Comparison of ENCODE assay signal across 8 cellular contexts in genomic region chr20:38725959-38726848, GRCh38. TPM values are rescaled to one million over a fixed set of nuclear protein-coding genes. Genes with fewer than 3 reads are reported as not detected.
DNase-seq lines count a peak whose midpoint lies in the region; ATAC-seq, FAIRE-seq and TF ChIP-seq lines count a peak whose summit lies in the region.
"Had no signal": no experiment of that assay in that cellular context is flagged by ENCODE, and none has a peak within 500 bp of the region (broad histone marks: within the 10 kb centered on the region; RNA-seq: fewer than 3 reads in every experiment).

No MANE protein-coding gene starts in this region.

- no peaks in the 10 kb centered on the region for H3K9me3 ChIP-seq in liver (ENCODE audit: control insufficient read depth in 4 of 4, low read length in 3 of 4)

- no peaks in the 10 kb centered on the region for H3K9me3 Mint-ChIP-seq in activated naive CD8-positive, alpha-beta T cell treated with anti-CD3 and anti-CD28 coated beads, Interleukin-2, amount 50 U/mL, for 24 hours

- no peak for TF ChIP-seq POLR2A in H54 (IDR thresholded peaks at IDR 0.05; ENCODE audit: low read depth, low read length)

- H3K4me3 ChIP-seq in GM12875 (ENCODE audit: low read depth, low read length) (no peak overlapping the region), liver (ENCODE audit: low read depth in 1 of 3, low read length in 3 of 3) (no peak overlapping the region)

- peaks cover 6 to 25% (median 7%) of the 10 kb centered on the region in 4 donors for H3K4me1 ChIP-seq in liver (ENCODE audit: control insufficient read depth in 4 of 4, insufficient read depth in 4 of 4, low read length in 3 of 4)

- TF ChIP-seq CTCF in GM12875 (IDR thresholded peaks at IDR 0.05; ENCODE audit: borderline replicate concordance, insufficient read depth, low read depth, low read length) (peak; percentile 52; the same call in 1 of the 2 replicates), liver (IDR thresholded peaks at IDR 0.05; ENCODE audit: low read depth, low read length, missing input control) (peak; percentile 17)

- H3K27ac Mint-ChIP-seq in activated naive CD8-positive, alpha-beta T cell treated with anti-CD3 and anti-CD28 coated beads, Interleukin-2, amount 50 U/mL, for 24 hours: peak overlapping the region; percentile 43

- 13% methylated on average over 49 of the region's 49 CpGs for WGBS in liver

- no peak for FAIRE-seq in H54 (lab: Jason Lieb, UNC)

- peaks cover 3% of the 10 kb centered on the region for H3K36me3 Mint-ChIP-seq in activated naive CD8-positive, alpha-beta T cell treated with anti-CD3 and anti-CD28 coated beads, Interleukin-2, amount 50 U/mL, for 24 hours (ENCODE audit: low read depth)

- no peak overlapping the region for H3K27ac ChIP-seq in liver (ENCODE audit: low read depth in 1 of 2, low read length in 2 of 2)
- H3K27ac ChIP-seq: parathyroid adenoma had no signal

- H3K9ac ChIP-seq in liver (ENCODE audit: low read depth in 1 of 2, low read length in 2 of 2): no peak overlapping the region
- H3K9ac ChIP-seq: parathyroid adenoma had no signal

- peaks cover 67% of the 10 kb centered on the region for H3K4me1 Mint-ChIP-seq in activated naive CD8-positive, alpha-beta T cell treated with anti-CD3 and anti-CD28 coated beads, Interleukin-2, amount 50 U/mL, for 24 hours

- peaks cover 90% of the 10 kb centered on the region for H3K27me3 Mint-ChIP-seq in activated naive CD8-positive, alpha-beta T cell treated with anti-CD3 and anti-CD28 coated beads, Interleukin-2, amount 50 U/mL, for 24 hours

- DNase-seq in NCI-H524 (lab: John Stamatoyannopoulos, UW): peak; percentile 94 to 96
- DNase-seq in activated naive CD8-positive, alpha-beta T cell treated with anti-CD3 and anti-CD28 coated beads, Interleukin-2, amount 50 U/mL, for 24 hours: peak; percentile 69
- no peak for DNase-seq in H54 (ENCODE audit: insufficient read length, low spot score)

- peaks cover 12 to 42% (median 23%) of the 10 kb centered on the region in 4 donors for H3K27me3 ChIP-seq in liver (ENCODE audit: control insufficient read depth in 4 of 4, insufficient read depth in 4 of 4, low read length in 3 of 4)

- H3K4me3 Mint-ChIP-seq in activated naive CD8-positive, alpha-beta T cell treated with anti-CD3 and anti-CD28 coated beads, Interleukin-2, amount 50 U/mL, for 24 hours: no peak overlapping the region

- peak in 1 of 2 donors; percentile 46 for TF ChIP-seq RAD21 in liver (IDR thresholded peaks at IDR 0.05)

- no peaks in the 10 kb centered on the region for H3K36me3 ChIP-seq in liver (ENCODE audit: control insufficient read depth in 4 of 4, insufficient read depth in 3 of 4, low read depth in 1 of 4, low read length in 3 of 4)

- peak; percentile 50 for ATAC-seq in activated naive CD8-positive, alpha-beta T cell treated with anti-CD3 and anti-CD28 coated beads, Interleukin-2, amount 50 U/mL, for 24 hours
- ATAC-seq in GM19467 (IDR thresholded peaks at IDR 0.05; ENCODE audit: unreplicated experiment) (no peak), HG03175 (IDR thresholded peaks at IDR 0.05; ENCODE audit: unreplicated experiment) (no peak)

TF ChIP-seq in liver, 16 proteins besides CTCF, POLR2A, EP300 and RAD21:
- TF ChIP-seq HNF4G (IDR thresholded peaks at IDR 0.05): no peak
TF ChIP-seq in liver: peak in this region for 0.

RNA-seq across cellular contexts. Expression of gene SLC32A1, which starts 1.9 kb away (rescaled TPM):
- not detected for total RNA-seq in liver
- polyA plus RNA-seq in liver: not detected

RNA-seq across cellular contexts. Expression of gene ACTR5, which starts 22.1 kb away (rescaled TPM):
- total RNA-seq in liver: 1 to 10 TPM; 5.0 to 5.4 TPM
- 1 to 10 TPM; 1.9 to 2.9 TPM for polyA plus RNA-seq in liver
